Comparison of ENCODE assay signal across 1 cellular context in genomic region chr1:154716614-154717372, GRCh38.
TF ChIP-seq lines count a peak whose summit lies in the region.

No MANE protein-coding gene starts in this region.

TF ChIP-seq in GM12878, 131 proteins besides CTCF, POLR2A, EP300 and RAD21 (continued from another document):
- TF ChIP-seq FOS (IDR thresholded peaks at IDR 0.05; ENCODE audit: borderline replicate concordance, extremely low read depth, insufficient read length) (no peak), POLR2AphosphoS5 (IDR thresholded peaks at IDR 0.05; ENCODE audit: low read length) (no peak), CREB1 (IDR thresholded peaks at IDR 0.05; ENCODE audit: low read depth) (no peak)
